In the genomic region with DNA sequence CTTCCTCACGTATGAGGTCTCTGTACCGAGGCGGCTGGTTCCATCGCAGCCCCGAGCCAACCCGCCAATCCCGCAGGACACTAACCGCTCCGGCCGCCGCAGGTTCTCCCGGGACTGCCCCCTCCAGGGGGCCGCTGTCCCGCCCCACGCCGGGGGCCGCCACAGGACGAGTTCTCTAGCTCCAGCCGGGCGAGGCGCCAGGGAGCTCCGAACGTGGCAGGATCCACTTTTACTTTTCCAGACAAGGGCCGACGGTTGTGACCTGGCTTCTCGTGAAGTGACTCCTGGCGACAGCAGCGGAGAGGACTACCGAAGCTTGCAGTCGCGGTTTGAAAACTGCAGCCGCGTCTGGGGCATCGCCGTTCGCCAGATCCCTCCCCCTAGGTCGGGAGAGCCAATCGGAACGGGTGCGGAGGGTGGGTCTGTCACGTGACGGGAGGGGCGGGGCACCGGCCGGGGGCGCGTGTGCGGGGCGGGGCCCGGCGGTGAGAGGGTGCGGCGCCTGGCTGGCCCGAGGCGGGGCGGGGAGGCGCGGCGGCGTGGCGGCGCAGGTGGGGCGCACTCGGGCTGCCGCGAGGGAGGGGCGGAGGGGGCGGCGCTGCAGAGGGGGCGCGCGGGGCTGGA, we compare ENCODE assay signal across 8 cellular contexts. TPM values are rescaled to one million over a fixed set of nuclear protein-coding genes. Genes with fewer than 3 reads are reported as not detected.
DNase-seq lines count a peak whose midpoint lies in the region; ATAC-seq, FAIRE-seq and TF ChIP-seq lines count a peak whose summit lies in the region.

A gene (minus strand): TSS at position 331 of the 624 bp plus-strand sequence. CDS start 8,195 bp downstream, outside the sequence.

- H3K4me3 Mint-ChIP-seq in progenitor cell of endocrine pancreas (ENCODE audit: low read depth): peak within 1 kb of the TSS; percentile 79

- FAIRE-seq in GM12891 (lab: Jason Lieb, UNC): peak; percentile 99

- H3K4me3 ChIP-seq in left ventricle myocardium inferior: peak within 1 kb of the TSS; percentile 87

- peak; percentile 98 for TF ChIP-seq POLR2A in GM12891 (IDR thresholded peaks at IDR 0.05; ENCODE audit: low read depth, low read length)

- no peaks in the 10 kb centered on the region for H3K27me3 ChIP-seq in left ventricle myocardium inferior (ENCODE audit: low read depth)

- TF ChIP-seq CTCF in left ventricle myocardium inferior (IDR thresholded peaks at IDR 0.05; ENCODE audit: borderline replicate concordance) (no peak), progenitor cell of endocrine pancreas (IDR thresholded peaks at IDR 0.05; ENCODE audit: unreplicated experiment) (peak; percentile 27)

- H3K36me3 ChIP-seq in left ventricle myocardium inferior: no peaks in the 10 kb centered on the region

- no peaks in the 10 kb centered on the region for H3K9me3 Mint-ChIP-seq in progenitor cell of endocrine pancreas (ENCODE audit: low read depth)

- ATAC-seq in HG02759 (IDR thresholded peaks at IDR 0.05; ENCODE audit: unreplicated experiment): peak; percentile 65

- H3K4me1 Mint-ChIP-seq in progenitor cell of endocrine pancreas (ENCODE audit: low read depth): peaks cover 5% of the 10 kb centered on the region

- H3K27ac ChIP-seq in left ventricle myocardium inferior (replicated peaks): peak within 1 kb of the TSS; percentile 81

- no peaks in the 10 kb centered on the region for H3K9me3 ChIP-seq in left ventricle myocardium inferior (replicated peaks)

- no peaks in the 10 kb centered on the region for H3K36me3 Mint-ChIP-seq in progenitor cell of endocrine pancreas (ENCODE audit: insufficient read depth)

- DNase-seq in GM12891 (ENCODE audit: insufficient read length, low spot score) (peak; percentile 81), NCI-H1436 treated with DMSO at 0.1 percent for 48 hours (lab: John Stamatoyannopoulos, UW) (peak; percentile 47), amniotic epithelial cell (ENCODE audit: low read depth) (peak; percentile 89), left ventricle myocardium inferior (peak; percentile 95), progenitor cell of endocrine pancreas (ENCODE audit: low spot score, unreplicated experiment) (peak; percentile 92), ureter (ENCODE audit: low spot score) (peak; percentile 97)

- peaks cover 27% of the 10 kb centered on the region for H3K4me1 ChIP-seq in left ventricle myocardium inferior

- peak within 1 kb of the TSS; percentile 95 for H3K27ac Mint-ChIP-seq in progenitor cell of endocrine pancreas

- intact Hi-C loops in T-helper 1 cell treated with Interleukin-12 subunit alpha and Interleukin-12 subunit beta and Interleukin-4 antibody, amounts not matched to agents 30 ng/mL and 1 ng/mL, for 36 hours (cut with micrococcal nuclease): loop anchor here (1.0 to 10.0 kb wide), 4 partner anchors 40 to 1533 kb away; a partner anchor contains a TSS
- intact Hi-C loops in left ventricle myocardium inferior (cut with micrococcal nuclease): no loop called here

- peaks cover 32% of the 10 kb centered on the region for H3K27me3 Mint-ChIP-seq in progenitor cell of endocrine pancreas

TF ChIP-seq in GM12891, 5 proteins besides CTCF, POLR2A, EP300 and RAD21:
- no peak for TF ChIP-seq PAX5 (IDR thresholded peaks at IDR 0.05; ENCODE audit: insufficient read depth, low read length, severe bottlenecking)
- no peak for TF ChIP-seq SPI1 (IDR thresholded peaks at IDR 0.05; ENCODE audit: low read depth, low read length)
- peak; percentile 99 for TF ChIP-seq POLR2AphosphoS5 (IDR thresholded peaks at IDR 0.05; ENCODE audit: low read depth, low read length)
- peak; percentile 90 for TF ChIP-seq POU2F2 (IDR thresholded peaks at IDR 0.05; ENCODE audit: low read depth, low read length)
- peak; percentile 100 for TF ChIP-seq TAF1 (IDR thresholded peaks at IDR 0.05; ENCODE audit: low read depth, low read length)

RNA-seq across cellular contexts. Expression of the gene that starts here (rescaled TPM):
- polyA plus RNA-seq in GM12891 (2012; ENCODE audit: low read depth, missing spikeins): 14.6 TPM
- 405 and 419 TPM in 2 replicates for total RNA-seq in T-helper 1 cell treated with Interleukin-12 subunit alpha and Interleukin-12 subunit beta and Interleukin-4 antibody, amounts not matched to agents 30 ng/mL and 1 ng/mL, for 36 hours
- total RNA-seq in left ventricle myocardium inferior: 4.9 TPM
- total RNA-seq in progenitor cell of endocrine pancreas: 3.4 and 3.6 TPM in 2 replicates
- total RNA-seq in ureter: 29.7 TPM

Comparison
In these comparisons a context has a peak if more than half of its experiments do, and no peak if none do; other contexts are left out.
1. Peak in every context shown above with its lines: DNase-seq, ATAC-seq, H3K4me3 ChIP-seq and H3K27ac ChIP-seq.
2. RNA of the gene that starts here (total RNA-seq): 405 to 419 TPM in T-helper 1 cell treated with Interleukin-12 subunit alpha and Interleukin-12 subunit beta and Interleukin-4 antibody, amounts not matched to agents 30 ng/mL and 1 ng/mL, for 36 hours; 29.7 TPM in ureter (single experiment), 4.9 TPM in left ventricle myocardium inferior (single experiment) and 3.4 to 3.6 TPM in progenitor cell of endocrine pancreas; every median in the first group is over 10 times any median in the second.
3. DNase-seq: peak in every context shown above with its lines; median percentile 97 in ureter; 95 in left ventricle myocardium inferior; 92 in progenitor cell of endocrine pancreas; 89 in amniotic epithelial cell; 81 in GM12891; 47 in NCI-H1436 treated with DMSO at 0.1 percent for 48 hours.